Comparison of ENCODE assay signal across 21 cellular contexts in genomic region chr6:126743051-126743450, GRCh38.
"Had no signal": no experiment of that assay in that cellular context is flagged by ENCODE, and none has a peak within 500 bp of the region (broad histone marks: within the 10 kb centered on the region; RNA-seq: fewer than 3 reads in every experiment).

No MANE protein-coding gene starts in this region.

- DNase-seq: islet precursor cell; left ventricle myocardium inferior; mesendoderm; midbrain; mucosa of descending colon; naive thymus-derived CD8-positive, alpha-beta T cell; nephron progenitor cell; ovary; small intestine; spleen; stimulated activated CD4-positive, alpha-beta T cell treated with anti-CD3 and anti-CD28 coated beads, Interleukin-4, amount 100 ng/mL, for 24 hours; stimulated activated CD8-positive, alpha-beta memory T cell treated with anti-CD3 and anti-CD28 coated beads, Interleukin-4, amount 100 ng/mL, for 48 hours; stimulated activated naive CD8-positive, alpha-beta T cell treated with anti-CD3 and anti-CD28 coated beads, Interleukin-15, Interleukin-2, amounts not matched to agents 100 U/mL and 50 U/mL, for 24 hours; stomach; testis; thyroid gland; transverse colon; upper lobe of left lung had no signal

- ATAC-seq: mucosa of descending colon; naive thymus-derived CD8-positive, alpha-beta T cell; sciatic nerve; stimulated activated memory B cell treated with anti-CD40 and anti-IgM and Interleukin-4, amounts not matched to agents 10 μg/mL and 1 μg/mL and 100 μg/mL, for 72 hours; stimulated activated naive CD8-positive, alpha-beta T cell treated with anti-CD3 and anti-CD28 coated beads, Interleukin-15, Interleukin-2, amounts not matched to agents 100 U/mL and 50 U/mL, for 24 hours had no signal

- H3K27ac Mint-ChIP-seq: naive thymus-derived CD8-positive, alpha-beta T cell; nephron progenitor cell; progenitor cell of endocrine pancreas; stimulated activated memory B cell treated with anti-CD40 and anti-IgM and Interleukin-4, amounts not matched to agents 10 μg/mL and 1 μg/mL and 100 μg/mL, for 72 hours had no signal

- H3K27me3 Mint-ChIP-seq: progenitor cell of endocrine pancreas; stimulated activated memory B cell treated with anti-CD40 and anti-IgM and Interleukin-4, amounts not matched to agents 10 μg/mL and 1 μg/mL and 100 μg/mL, for 72 hours had no signal

- H3K4me1 Mint-ChIP-seq: naive thymus-derived CD8-positive, alpha-beta T cell; stimulated activated memory B cell treated with anti-CD40 and anti-IgM and Interleukin-4, amounts not matched to agents 10 μg/mL and 1 μg/mL and 100 μg/mL, for 72 hours had no signal

- H3K4me3 Mint-ChIP-seq: naive thymus-derived CD8-positive, alpha-beta T cell; nephron progenitor cell; stimulated activated memory B cell treated with anti-CD40 and anti-IgM and Interleukin-4, amounts not matched to agents 10 μg/mL and 1 μg/mL and 100 μg/mL, for 72 hours had no signal

- H3K36me3 Mint-ChIP-seq: naive thymus-derived CD8-positive, alpha-beta T cell; stimulated activated memory B cell treated with anti-CD40 and anti-IgM and Interleukin-4, amounts not matched to agents 10 μg/mL and 1 μg/mL and 100 μg/mL, for 72 hours had no signal
